8 cellular contexts compared by ENCODE assay signal in the genomic region with DNA sequence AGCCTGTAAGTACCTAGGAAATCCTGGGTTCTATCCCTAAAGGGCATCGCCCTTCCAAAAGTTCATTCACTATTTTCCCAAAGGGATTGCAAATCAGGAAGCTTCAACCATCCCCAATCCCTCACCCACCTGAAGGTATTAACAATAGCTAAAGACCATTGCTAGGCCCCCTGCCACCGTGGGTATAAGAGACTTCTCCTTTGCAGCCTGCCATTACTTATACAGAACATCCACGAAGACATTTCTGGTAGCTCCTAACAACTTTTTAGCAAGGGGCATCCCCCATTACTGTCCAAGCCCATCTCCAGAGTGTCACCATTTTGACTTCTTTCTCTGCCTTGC. TPM values are rescaled to one million over a fixed set of nuclear protein-coding genes. Genes with fewer than 3 reads are reported as not detected.
DNase-seq lines count a peak whose midpoint lies in the region; ATAC-seq and TF ChIP-seq lines count a peak whose summit lies in the region.

No MANE protein-coding gene starts in this region.

- H3K4me2 ChIP-seq in DOHH2 (ENCODE audit: low read length), result peak overlapping the region; percentile 64
- peak overlapping the region; percentile 76 for H3K4me2 ChIP-seq in osteoblast (ENCODE audit: insufficient read depth, low read length)

- H3K36me3 Mint-ChIP-seq in IgD-negative memory B cell, result no peaks in the 10 kb centered on the region
- peaks cover 22% of the 10 kb centered on the region for H3K36me3 Mint-ChIP-seq in dendritic cell treated with granulocyte-macrophage colony-stimulating factor and Interleukin-4, amounts not matched to agents 40 ng/mL and 50 ng/mL, for 4 days (ENCODE audit: low read depth)

- no peaks in the 10 kb centered on the region for H3K27me3 ChIP-seq in DOHH2 (ENCODE audit: control insufficient read depth, low read length)
- no peaks in the 10 kb centered on the region for H3K27me3 ChIP-seq in osteoblast (ENCODE audit: insufficient read depth, low read length)

- H3K9me3 Mint-ChIP-seq in IgD-negative memory B cell, result no peaks in the 10 kb centered on the region
- H3K9me3 Mint-ChIP-seq in dendritic cell treated with granulocyte-macrophage colony-stimulating factor and Interleukin-4, amounts not matched to agents 40 ng/mL and 50 ng/mL, for 4 days, result no peaks in the 10 kb centered on the region

- DNase-seq in osteoblast (ENCODE audit: insufficient read length, low spot score, missing footprints), result no peak
- no peak for DNase-seq in effector CD4-positive, alpha-beta T cell
- no peak for DNase-seq in cerebellar nuclear complex (lab: John Stamatoyannopoulos, UW)

- peaks cover 11% of the 10 kb centered on the region for H3K27me3 Mint-ChIP-seq in IgD-negative memory B cell
- peaks cover 27% of the 10 kb centered on the region for H3K27me3 Mint-ChIP-seq in dendritic cell treated with granulocyte-macrophage colony-stimulating factor and Interleukin-4, amounts not matched to agents 40 ng/mL and 50 ng/mL, for 4 days

- H3K36me3 ChIP-seq in DOHH2 (ENCODE audit: control insufficient read depth, low read length) (peaks cover 7% of the 10 kb centered on the region), osteoblast (ENCODE audit: insufficient read depth, low read length) (no peaks in the 10 kb centered on the region)

- ATAC-seq in HG02884 (IDR thresholded peaks at IDR 0.05; ENCODE audit: unreplicated experiment) (no peak), GM18868 (IDR thresholded peaks at IDR 0.05; ENCODE audit: unreplicated experiment) (no peak)

- H2AFZ ChIP-seq in osteoblast (ENCODE audit: low read length), result peak overlapping the region; percentile 95

- intact Hi-C loops in dendritic cell treated with granulocyte-macrophage colony-stimulating factor and Interleukin-4, amounts not matched to agents 40 ng/mL and 50 ng/mL, for 4 days (cut with micrococcal nuclease), result loop anchor here (1.0 kb wide), 1 partner anchor 25 kb away; no protein-coding TSS in a partner anchor

- no peaks in the 10 kb centered on the region for H3F3A ChIP-seq in DOHH2 (ENCODE audit: control insufficient read depth, insufficient read depth)

- H3K4me1 Mint-ChIP-seq in IgD-negative memory B cell, result peaks cover 15 to 18% (median 15%) of the 10 kb centered on the region in 3 donors
- peaks cover 29% of the 10 kb centered on the region for H3K4me1 Mint-ChIP-seq in dendritic cell treated with granulocyte-macrophage colony-stimulating factor and Interleukin-4, amounts not matched to agents 40 ng/mL and 50 ng/mL, for 4 days (ENCODE audit: low read depth)

- H3K4me3 ChIP-seq in DOHH2 (ENCODE audit: low read length) (peak overlapping the region; percentile 68), osteoblast (ENCODE audit: insufficient read depth, low read length) (peak overlapping the region; percentile 78)

- H3K4me3 Mint-ChIP-seq in IgD-negative memory B cell, result peak overlapping the region; percentile 77 to 95 (median 90)
- no peak overlapping the region for H3K4me3 Mint-ChIP-seq in dendritic cell treated with granulocyte-macrophage colony-stimulating factor and Interleukin-4, amounts not matched to agents 40 ng/mL and 50 ng/mL, for 4 days

- no peaks in the 10 kb centered on the region for H3K9me2 ChIP-seq in DOHH2 (replicated peaks; ENCODE audit: control insufficient read depth, low read length)

- H3K9me3 ChIP-seq in DOHH2 (ENCODE audit: control insufficient read depth, insufficient read depth, low read length) (no peaks in the 10 kb centered on the region), osteoblast (ENCODE audit: low read depth, low read length) (no peaks in the 10 kb centered on the region)

- H3K27ac ChIP-seq in DOHH2 (ENCODE audit: low read depth, low read length) (no peak overlapping the region), osteoblast (ENCODE audit: low read depth, low read length) (no peak overlapping the region)

- TF ChIP-seq CTCF in DOHH2 (IDR thresholded peaks at IDR 0.05; ENCODE audit: low read depth, low read length, poor library complexity, severe bottlenecking), result no peak
- TF ChIP-seq CTCF in osteoblast (IDR thresholded peaks at IDR 0.05; ENCODE audit: extremely low read depth, low read depth, low read length), result no peak

- H4K20me1 ChIP-seq in DOHH2 (ENCODE audit: control insufficient read depth, insufficient read depth, low read depth, low read length) (no peaks in the 10 kb centered on the region), osteoblast (ENCODE audit: insufficient read depth, low read length) (no peaks in the 10 kb centered on the region)

- H3K4me1 ChIP-seq in DOHH2 (ENCODE audit: control insufficient read depth, low read length) (peaks cover 43% of the 10 kb centered on the region), osteoblast (ENCODE audit: insufficient read depth, low read length) (peaks cover 18% of the 10 kb centered on the region)

- peak overlapping the region; percentile 67 to 78 (median 73) for H3K27ac Mint-ChIP-seq in IgD-negative memory B cell
- peak overlapping the region; percentile 39 for H3K27ac Mint-ChIP-seq in dendritic cell treated with granulocyte-macrophage colony-stimulating factor and Interleukin-4, amounts not matched to agents 40 ng/mL and 50 ng/mL, for 4 days

- H3K79me2 ChIP-seq in DOHH2 (ENCODE audit: control insufficient read depth, low read length), result peaks cover 10% of the 10 kb centered on the region
- peaks cover 20% of the 10 kb centered on the region for H3K79me2 ChIP-seq in osteoblast (ENCODE audit: insufficient read depth, low read length)

RNA-seq across cellular contexts. Expression of gene SMUG1, which starts 0.4 kb away (rescaled TPM):
- polyA plus RNA-seq in IgD-negative memory B cell, result 32.3 TPM
- 23.5 and 36.5 TPM in 2 replicates for total RNA-seq in osteoblast
